In genomic region chr16:80197790-80198201, GRCh38 we compare ENCODE assay signal across 13 cellular contexts.
DNase-seq lines count a peak whose midpoint lies in the region; FAIRE-seq and TF ChIP-seq lines count a peak whose summit lies in the region.
"Had no signal": no experiment of that assay in that cellular context is flagged by ENCODE, and none has a peak within 500 bp of the region (broad histone marks: within the 10 kb centered on the region; RNA-seq: fewer than 3 reads in every experiment).

No MANE protein-coding gene starts in this region.

- TF ChIP-seq CTCF in choroid plexus epithelial cell (conservative IDR thresholded peaks at IDR 0.05; ENCODE audit: low read depth, low read length) (no peak), neural progenitor cell (IDR thresholded peaks at IDR 0.05) (no peak), ascending aorta (IDR thresholded peaks at IDR 0.05) (no peak)

- no peaks in the 10 kb centered on the region for H3K9me3 Mint-ChIP-seq in neural progenitor cell

- H3K4me2 ChIP-seq in neural progenitor cell = no peak overlapping the region

- no peaks in the 10 kb centered on the region for H3K79me2 ChIP-seq in neural progenitor cell (ENCODE audit: low read depth)

- no peak for FAIRE-seq in GM12891 (lab: Jason Lieb, UNC)

- H3F3A ChIP-seq in neural progenitor cell (ENCODE audit: low read depth) = no peaks in the 10 kb centered on the region

- H3K4me1 ChIP-seq in neural progenitor cell = no peaks in the 10 kb centered on the region
- H3K4me1 ChIP-seq in ascending aorta = no peaks in the 10 kb centered on the region
- H3K4me1 ChIP-seq in effector memory CD4-positive, alpha-beta T cell (ENCODE audit: control insufficient read depth, insufficient read depth, low read length, poor library complexity, severe bottlenecking) = no peaks in the 10 kb centered on the region

- H3K27me3 ChIP-seq in neural progenitor cell = no peaks in the 10 kb centered on the region
- H3K27me3 ChIP-seq in ascending aorta = no peaks in the 10 kb centered on the region
- no peaks in the 10 kb centered on the region for H3K27me3 ChIP-seq in effector memory CD4-positive, alpha-beta T cell (replicated peaks; ENCODE audit: control insufficient read depth, insufficient read depth, low read length, poor library complexity, severe bottlenecking)

- H3K4me3 Mint-ChIP-seq in neural progenitor cell = no peak overlapping the region

- H4K20me1 ChIP-seq in neural progenitor cell (ENCODE audit: low read depth) = no peaks in the 10 kb centered on the region

- H3K9ac ChIP-seq in neural progenitor cell = no peak overlapping the region

- H2AFZ ChIP-seq in neural progenitor cell (replicated peaks) = no peak overlapping the region

- no peaks in the 10 kb centered on the region for H3K9me3 ChIP-seq in neural progenitor cell (ENCODE audit: low read depth)
- no peaks in the 10 kb centered on the region for H3K9me3 ChIP-seq in ascending aorta
- no peaks in the 10 kb centered on the region for H3K9me3 ChIP-seq in effector memory CD4-positive, alpha-beta T cell (ENCODE audit: control insufficient read depth, low read length)
- H3K9me3 ChIP-seq: esophagus squamous epithelium, thoracic aorta had no signal

- H3K27ac ChIP-seq in neural progenitor cell = no peak overlapping the region
- no peak overlapping the region for H3K27ac ChIP-seq in ascending aorta
- no peak overlapping the region for H3K27ac ChIP-seq in effector memory CD4-positive, alpha-beta T cell (ENCODE audit: insufficient read depth, low read length, poor library complexity, severe bottlenecking)
- H3K27ac ChIP-seq: 22Rv1, esophagus squamous epithelium, thoracic aorta had no signal

- no peaks in the 10 kb centered on the region for H3K36me3 Mint-ChIP-seq in neural progenitor cell

- H3K4me1 Mint-ChIP-seq in neural progenitor cell = peaks cover 19% of the 10 kb centered on the region

- no peak for TF ChIP-seq POLR2A in GM12891 (IDR thresholded peaks at IDR 0.05; ENCODE audit: low read depth, low read length)

- intact Hi-C loops in ascending aorta (cut with DNase I) = no loop called here

- H3K27me3 Mint-ChIP-seq in neural progenitor cell (ENCODE audit: insufficient read depth, low read depth) = no peaks in the 10 kb centered on the region

- peak overlapping the region; percentile 16 for H3K27ac Mint-ChIP-seq in neural progenitor cell

- DNase-seq in DMS153 treated with DMSO at 0.1 percent for 48 hours (lab: John Stamatoyannopoulos, UW; ENCODE audit: unreplicated experiment) (peak; percentile 39), DMS153 (lab: John Stamatoyannopoulos, UW) (no peak), HT1080 (ENCODE audit: low read depth) (peak; percentile 94), choroid plexus epithelial cell (ENCODE audit: low read depth) (peak; percentile 90), neural progenitor cell (ENCODE audit: low spot score) (no peak), ascending aorta (ENCODE audit: low spot score in 2 of 2) (no peak), GM12891 (ENCODE audit: insufficient read length, low spot score) (no peak)
- DNase-seq in effector memory CD4-positive, alpha-beta T cell = no peak
- DNase-seq: activated effector memory CD4-positive, alpha-beta T cell treated with Interleukin-2 at 50 U/mL for 16 hours; esophagus squamous epithelium; NCI-H2107 had no signal

- no peaks in the 10 kb centered on the region for H3K36me3 ChIP-seq in neural progenitor cell
- H3K36me3 ChIP-seq in ascending aorta = no peaks in the 10 kb centered on the region
- no peaks in the 10 kb centered on the region for H3K36me3 ChIP-seq in effector memory CD4-positive, alpha-beta T cell (ENCODE audit: control insufficient read depth, insufficient read depth, low read length)
- H3K36me3 ChIP-seq: esophagus squamous epithelium, thoracic aorta had no signal

- H3K4me3 ChIP-seq in choroid plexus epithelial cell (ENCODE audit: low read depth, low read length) (no peak overlapping the region), neural progenitor cell (no peak overlapping the region), ascending aorta (no peak overlapping the region)
- H3K4me3 ChIP-seq in effector memory CD4-positive, alpha-beta T cell (ENCODE audit: insufficient read depth, low read depth, low read length, poor library complexity, severe bottlenecking) = no peak overlapping the region
- H3K4me3 ChIP-seq: esophagus squamous epithelium, thoracic aorta had no signal

TF ChIP-seq in GM12891, 5 proteins besides CTCF, POLR2A, EP300 and RAD21:
- TF ChIP-seq POLR2AphosphoS5 (IDR thresholded peaks at IDR 0.05; ENCODE audit: low read depth, low read length) = no peak
- TF ChIP-seq SPI1 (IDR thresholded peaks at IDR 0.05; ENCODE audit: low read depth, low read length) = no peak
- no peak for TF ChIP-seq POU2F2 (IDR thresholded peaks at IDR 0.05; ENCODE audit: low read depth, low read length)
- no peak for TF ChIP-seq TAF1 (IDR thresholded peaks at IDR 0.05; ENCODE audit: low read depth, low read length)

Comparison
In these comparisons a context has a peak if more than half of its experiments do, and no peak if none do; other contexts are left out.
1. DNase-seq: peak in DMS153 treated with DMSO at 0.1 percent for 48 hours (single experiment), HT1080 (single experiment) and choroid plexus epithelial cell (single experiment); none in DMS153 (single experiment), neural progenitor cell (single experiment), ascending aorta (0 of 2), effector memory CD4-positive, alpha-beta T cell (0 of 3) and GM12891 (single experiment).